Comparison of ENCODE assay signal across 1 cellular context in genomic region chr5:38601843-38602424, GRCh38.
TF ChIP-seq lines count a peak whose summit lies in the region.

No MANE protein-coding gene starts in this region.

TF ChIP-seq in HEK293, 187 proteins besides CTCF, POLR2A, EP300 and RAD21 (continued from another document):
- TF ChIP-seq ATF2 (tag by site-specific recombination; IDR thresholded peaks at IDR 0.05; ENCODE audit: low read depth) (no peak), KLF7 (tag by site-specific recombination; IDR thresholded peaks at IDR 0.05; ENCODE audit: borderline replicate concordance) (no peak), ZEB2 (tag by site-specific recombination; IDR thresholded peaks at IDR 0.05) (0 out of 2 replicates have a peak, but pooled peaks have one; percentile 20), ZNF184 (tag by site-specific recombination; IDR thresholded peaks at IDR 0.05) (peak; percentile 50; the same call in 1 of the 2 replicates), PRDM1 (tag by site-specific recombination; IDR thresholded peaks at IDR 0.05) (peak; percentile 52; the same call in 1 of the 2 replicates), ZFP69B (tag by site-specific recombination; IDR thresholded peaks at IDR 0.05) (0 out of 2 replicates have a peak, but pooled peaks have one; percentile 17), ZBTB49 (tag by site-specific recombination; IDR thresholded peaks at IDR 0.05; ENCODE audit: low read depth) (no peak), ZNF791 (tag by site-specific recombination; IDR thresholded peaks at IDR 0.05) (no peak), ZNF37A (tag by site-specific recombination; IDR thresholded peaks at IDR 0.05) (no peak), ZBTB8A (tag by site-specific recombination; IDR thresholded peaks at IDR 0.05) (no peak), SP3 (tag by site-specific recombination; IDR thresholded peaks at IDR 0.05) (0 out of 2 replicates have a peak, but pooled peaks have one; percentile 25), ZFP37 (tag by site-specific recombination; IDR thresholded peaks at IDR 0.05) (0 out of 2 replicates have a peak, but pooled peaks have one; percentile 72), ZNF211 (tag by site-specific recombination; IDR thresholded peaks at IDR 0.05; ENCODE audit: low read depth) (no peak), ZNF138 (tag by site-specific recombination; IDR thresholded peaks at IDR 0.05; ENCODE audit: borderline replicate concordance) (no peak), ZNF624 (tag by site-specific recombination; IDR thresholded peaks at IDR 0.05) (no peak), ZNF350 (tag by site-specific recombination; IDR thresholded peaks at IDR 0.05) (no peak)
